15 cellular contexts compared by ENCODE assay signal in genomic region chr10:99532194-99532593, GRCh38. TPM values are rescaled to one million over a fixed set of nuclear protein-coding genes. Genes with fewer than 3 reads are reported as not detected.
A peak's percentile ranks its signal among the peaks of the same experiment; 100 is the strongest.
DNase-seq lines count a peak whose midpoint lies in the region; TF ChIP-seq lines count a peak whose summit lies in the region.
"Had no signal": no experiment of that assay in that cellular context is flagged by ENCODE, and none has a peak within 500 bp of the region (broad histone marks: within the 10 kb centered on the region; RNA-seq: fewer than 3 reads in every experiment).

No MANE protein-coding gene starts in this region.

- H3K36me3 ChIP-seq in CD4-positive, alpha-beta memory T cell (ENCODE audit: insufficient read depth, low read length): no peaks in the 10 kb centered on the region
- H3K36me3 ChIP-seq in HUES6 (ENCODE audit: control insufficient read depth, insufficient read depth, low read length): no peaks in the 10 kb centered on the region
- H3K36me3 ChIP-seq in endodermal cell (ENCODE audit: control insufficient read depth, insufficient read depth, low read length): no peaks in the 10 kb centered on the region
- no peaks in the 10 kb centered on the region for H3K36me3 ChIP-seq in neutrophil
- H3K36me3 ChIP-seq: left ventricle myocardium inferior, prostate gland had no signal

- H3K9me3 ChIP-seq in CD4-positive, alpha-beta memory T cell (ENCODE audit: control insufficient read depth in 1 of 2, low read length in 2 of 2): no peaks in the 10 kb centered on the region
- H3K9me3 ChIP-seq in HUES6 (ENCODE audit: control insufficient read depth, insufficient read depth, low read depth, low read length) (no peaks in the 10 kb centered on the region), endodermal cell (ENCODE audit: control insufficient read depth, low read length) (peaks cover 8% of the 10 kb centered on the region), neutrophil (no peaks in the 10 kb centered on the region)
- H3K9me3 ChIP-seq: body of pancreas, left ventricle myocardium inferior, prostate gland had no signal

- POLR2A ChIA-PET in CD4-positive, alpha-beta memory T cell (lab: Charles Lee; ENCODE audit: partially characterized antibody): no interaction called here

- no peak overlapping the region for H3K27ac ChIP-seq in CD4-positive, alpha-beta memory T cell (ENCODE audit: low read depth, low read length)
- H3K27ac ChIP-seq in HUES6 (ENCODE audit: low read depth, low read length): no peak overlapping the region
- no peak overlapping the region for H3K27ac ChIP-seq in endodermal cell (ENCODE audit: low read depth, low read length)
- H3K27ac ChIP-seq in neutrophil: no peak overlapping the region
- H3K27ac ChIP-seq: left ventricle myocardium inferior, prostate gland had no signal

- 24 to 29% methylated on average over 11 of the region's 11 CpGs for WGBS in endodermal cell (ENCODE audit: insufficient coverage in 1 of 2, insufficient read length in 1 of 2), 2 experiments

- H3K4me3 ChIP-seq in CD4-positive, alpha-beta memory T cell (ENCODE audit: low read length in 2 of 2): no peak overlapping the region
- peak overlapping the region; percentile 33; the same call in 1 of the 2 replicates for H3K4me3 ChIP-seq in HUES6 (ENCODE audit: low read depth, low read length)
- H3K4me3 ChIP-seq in endodermal cell (ENCODE audit: low read length): no peak overlapping the region
- peak overlapping the region; percentile 35 to 36 for H3K4me3 ChIP-seq in neutrophil (ENCODE audit: low read depth in 1 of 2, low read length in 1 of 2)
- H3K4me3 ChIP-seq: body of pancreas, prostate gland had no signal

- intact Hi-C loops in CD4-positive, alpha-beta memory T cell (cut with micrococcal nuclease): no loop called here

- H3K9me3 Mint-ChIP-seq in CD4-positive, alpha-beta memory T cell: no peaks in the 10 kb centered on the region
- peaks cover 1% of the 10 kb centered on the region for H3K9me3 Mint-ChIP-seq in endodermal cell

- CTCF ChIA-PET in CD4-positive, alpha-beta memory T cell (lab: Charles Lee; ENCODE audit: partially characterized antibody): no interaction called here

- no peaks in the 10 kb centered on the region for H3K36me3 Mint-ChIP-seq in CD4-positive, alpha-beta memory T cell
- no peaks in the 10 kb centered on the region for H3K36me3 Mint-ChIP-seq in endodermal cell (ENCODE audit: low read depth)
- H3K36me3 Mint-ChIP-seq: CD4-positive, CD25-positive, alpha-beta regulatory T cell had no signal

- peaks cover 24 to 60% (median 42%) of the 10 kb centered on the region in 4 donors for H3K4me1 Mint-ChIP-seq in CD4-positive, alpha-beta memory T cell
- peaks cover 35% of the 10 kb centered on the region for H3K4me1 Mint-ChIP-seq in endodermal cell

- no peak overlapping the region for H3K9ac ChIP-seq in HUES6 (ENCODE audit: low read length)
- no peak overlapping the region for H3K9ac ChIP-seq in endodermal cell (ENCODE audit: extremely low read depth, low read length, poor library complexity, severe bottlenecking)

- no peak overlapping the region for H3K27ac Mint-ChIP-seq in CD4-positive, alpha-beta memory T cell
- H3K27ac Mint-ChIP-seq in endodermal cell: no peak overlapping the region
- H3K27ac Mint-ChIP-seq: CD4-positive, CD25-positive, alpha-beta regulatory T cell had no signal

- H3K4me3 Mint-ChIP-seq in CD4-positive, alpha-beta memory T cell: peak overlapping the region in 5 of 8 donors; percentile 2 to 72 (median 61)
- peak overlapping the region; percentile 43 for H3K4me3 Mint-ChIP-seq in endodermal cell

- H3K27me3 Mint-ChIP-seq in CD4-positive, alpha-beta memory T cell: peaks cover 59 to 68% of the 10 kb centered on the region in 2 donors
- H3K27me3 Mint-ChIP-seq in endodermal cell (ENCODE audit: insufficient read depth): peaks cover 98% of the 10 kb centered on the region

- H3K4me1 ChIP-seq in CD4-positive, alpha-beta memory T cell (ENCODE audit: insufficient read depth, low read length): peaks cover 29% of the 10 kb centered on the region
- peaks cover 44% of the 10 kb centered on the region for H3K4me1 ChIP-seq in HUES6 (ENCODE audit: control insufficient read depth, insufficient read depth, low read length)
- H3K4me1 ChIP-seq in endodermal cell (ENCODE audit: control insufficient read depth, insufficient read depth, low read length): peaks cover 13% of the 10 kb centered on the region
- peaks cover 61 to 80% of the 10 kb centered on the region in 2 experiments for H3K4me1 ChIP-seq in neutrophil (ENCODE audit: control insufficient read depth in 1 of 2, insufficient read depth in 1 of 2, low read depth in 1 of 2, low read length in 1 of 2)

- no peak for DNase-seq in CD4-positive, alpha-beta memory T cell
- DNase-seq in endodermal cell (peak; percentile 44), NK-92 (lab: John Stamatoyannopoulos, UW; ENCODE audit: unreplicated experiment) (no peak), cortex of kidney (lab: John Stamatoyannopoulos, UW) (no peak), KG1 (lab: John Stamatoyannopoulos, UW) (no peak)
- DNase-seq: NCI-H1436 treated with DMSO at 0.1 percent for 48 hours; stimulated activated naive CD4-positive, alpha-beta T cell treated with Interleukin-2 at 50 U/mL for 16 hours had no signal

- TF ChIP-seq CTCF in endodermal cell (conservative IDR thresholded peaks at IDR 0.05) (no peak), neutrophil (IDR thresholded peaks at IDR 0.05) (no peak)

- peaks cover 43% of the 10 kb centered on the region for H3K27me3 ChIP-seq in CD4-positive, alpha-beta memory T cell (ENCODE audit: insufficient read depth, low read length)
- H3K27me3 ChIP-seq in HUES6 (ENCODE audit: control insufficient read depth, insufficient read depth, low read length) (peaks cover 100% of the 10 kb centered on the region), endodermal cell (ENCODE audit: control insufficient read depth, insufficient read depth, low read length, poor library complexity, severe bottlenecking) (peaks cover 100% of the 10 kb centered on the region), neutrophil (peaks cover 100% of the 10 kb centered on the region)

RNA-seq across cellular contexts. Expression of gene NKX2-3, which starts 0.5 kb away (rescaled TPM):
- not detected for total RNA-seq in CD4-positive, alpha-beta memory T cell
- under 1 TPM in 1 of 2 donors, not detected in 1; 0.09 TPM for polyA plus RNA-seq in CD4-positive, alpha-beta memory T cell
- not detected for total RNA-seq in endodermal cell
- not detected for polyA plus RNA-seq in endodermal cell (2013, experiment 1 of 2)
- polyA plus RNA-seq in endodermal cell (2013, experiment 2 of 2): not detected
- total RNA-seq: CD4-positive, CD25-positive, alpha-beta regulatory T cell; endothelial cell of umbilical vein; HepG2; left ventricle myocardium inferior; prostate gland had no signal
- polyA plus RNA-seq: CD4-positive, CD25-positive, alpha-beta regulatory T cell; endothelial cell of umbilical vein; HepG2 had no signal

Comparison
In these comparisons a context has a peak if more than half of its experiments do, and no peak if none do; other contexts are left out.
1. H3K4me3 ChIP-seq: peak in HUES6 (single experiment) and neutrophil (2 of 2); none in CD4-positive, alpha-beta memory T cell (0 of 2) and endodermal cell (single experiment).